21 cellular contexts compared by ENCODE assay signal in genomic region chr1:30905898-30906620, GRCh38. TPM values are rescaled to one million over a fixed set of nuclear protein-coding genes. Genes with fewer than 3 reads are reported as not detected.
DNase-seq lines count a peak whose midpoint lies in the region; ATAC-seq, FAIRE-seq and TF ChIP-seq lines count a peak whose summit lies in the region.
"Had no signal": no experiment of that assay in that cellular context is flagged by ENCODE, and none has a peak within 500 bp of the region (broad histone marks: within the 10 kb centered on the region; RNA-seq: fewer than 3 reads in every experiment).

No MANE protein-coding gene starts in this region.

- H3K27ac Mint-ChIP-seq in natural killer cell: no peak overlapping the region
- H3K27ac Mint-ChIP-seq in activated T-cell treated with anti-CD3 and anti-CD28 coated beads, Interleukin-2, amount 50 U/mL, for 24 hours: no peak overlapping the region
- H3K27ac Mint-ChIP-seq: T-helper 2 cell treated with Interferon-gamma antibody and Interleukin-4, amounts not matched to agents 5 μg/mL and 100 μg/mL, for 36 hours had no signal

- H3K18ac ChIP-seq in H1 (ENCODE audit: extremely low read depth, low read length): no peak overlapping the region; the same call in 1 of the 2 replicates

- H4K5ac ChIP-seq in H1 (ENCODE audit: insufficient read length, low read depth, low read length): no peak overlapping the region

- POLR2A ChIA-PET in H1 (lab: Charles Lee; ENCODE audit: partially characterized antibody): interaction anchor here (1.3 to 4.4 kb wide), 4 partner anchors 14 to 103 kb away, joined by 3 to 30 read pairs (median 4); no protein-coding TSS in a partner anchor

- no peaks in the 10 kb centered on the region for H3K9me3 Mint-ChIP-seq in natural killer cell
- no peaks in the 10 kb centered on the region for H3K9me3 Mint-ChIP-seq in activated T-cell treated with anti-CD3 and anti-CD28 coated beads, Interleukin-2, amount 50 U/mL, for 24 hours
- H3K9me3 Mint-ChIP-seq: T-helper 2 cell treated with Interferon-gamma antibody and Interleukin-4, amounts not matched to agents 5 μg/mL and 100 μg/mL, for 36 hours had no signal

- intact Hi-C loops in left ventricle myocardium inferior (cut with micrococcal nuclease): no loop called here
- intact Hi-C loops in left ventricle myocardium superior (cut with micrococcal nuclease): no loop called here
- intact Hi-C loops in natural killer cell (cut with micrococcal nuclease): no loop called here
- intact Hi-C loops in aorta (cut with DNase I): loop anchor here in 1 of 2 donors (5.0 kb wide), 1 partner anchor 84 kb away; no protein-coding TSS in a partner anchor

- TF ChIP-seq EP300 in H1 (IDR thresholded peaks at IDR 0.05; ENCODE audit: borderline replicate concordance in 1 of 2, low read depth in 2 of 2, low read length in 2 of 2): no peak

- no peak overlapping the region for H3K14ac ChIP-seq in H1 (ENCODE audit: insufficient read length)

- no peak for TF ChIP-seq RAD21 in H1 (IDR thresholded peaks at IDR 0.05 in 1 of 2, conservative IDR thresholded peaks at IDR 0.05 in 1 of 2; ENCODE audit: low read depth in 2 of 2, low read length in 2 of 2)

- TF ChIP-seq CTCF in left ventricle myocardium inferior (IDR thresholded peaks at IDR 0.05; ENCODE audit: borderline replicate concordance) (no peak), H1 (IDR thresholded peaks at IDR 0.05; ENCODE audit: control extremely low read depth in 1 of 3, insufficient read depth in 1 of 3, low read depth in 1 of 3, low read length in 3 of 3) (no peak), natural killer cell (IDR thresholded peaks at IDR 0.05) (no peak)

- no peak for TF ChIP-seq POLR2A in H1 (IDR thresholded peaks at IDR 0.05; ENCODE audit: control extremely low read depth in 1 of 2, low read depth in 2 of 2, low read length in 2 of 2)

- DNase-seq in left ventricle myocardium inferior: peak; percentile 13
- DNase-seq in left ventricle myocardium superior: no peak
- no peak for DNase-seq in H1 (ENCODE audit: low read depth in 1 of 2, low spot score in 2 of 2)
- DNase-seq in natural killer cell: no peak
- peak; percentile 40 to 56 for DNase-seq in aorta
- no peak for DNase-seq in activated T-cell treated with anti-CD3 and anti-CD28 coated beads, Interleukin-2, amount 50 U/mL, for 24 hours
- DNase-seq in NCI-H524 (lab: John Stamatoyannopoulos, UW): no peak
- DNase-seq in HPDE6-E6E7 (ENCODE audit: extremely low spot score): no peak
- DNase-seq: activated CD4-positive, alpha-beta T cell treated with anti-CD3 and anti-CD28 coated beads for 4 hours; activated CD8-positive, alpha-beta memory T cell treated with anti-CD3 and anti-CD28 coated beads, Interleukin-2, amount 50 U/mL, for 48 hours; activated naive CD4-positive, alpha-beta T cell treated with Interleukin-2 at 50 U/mL for 16 hours; Calu3; effector memory CD4-positive, alpha-beta T cell; GF-D8; KG1; NCI-H1105; NK-92 treated with Interleukin-12 subunit alpha and Interleukin-12 subunit beta, amount 100 ng/mL, for 24 hours; SHP77 treated with DMSO at 0.1 percent for 48 hours; stimulated activated CD4-positive, alpha-beta T cell treated with anti-CD3 and anti-CD28 coated beads, Interleukin-4, amount 100 ng/mL, for 24 hours; upper lobe of left lung had no signal

- H3K27me3 Mint-ChIP-seq in natural killer cell (ENCODE audit: low read depth in 2 of 2): peaks cover 49 to 50% of the 10 kb centered on the region in 2 donors
- H3K27me3 Mint-ChIP-seq in activated T-cell treated with anti-CD3 and anti-CD28 coated beads, Interleukin-2, amount 50 U/mL, for 24 hours: peaks cover 58% of the 10 kb centered on the region

- H2BK12ac ChIP-seq in H1 (ENCODE audit: low read depth, low read length): peak overlapping the region; percentile 39; the same call in 1 of the 2 replicates

- no peak overlapping the region for H3K4me2 ChIP-seq in H1 (ENCODE audit: insufficient read depth in 1 of 2, low read depth in 2 of 2, low read length in 2 of 2)

- WGBS in H1 (ENCODE audit: extremely low coverage in 1 of 2, insufficient coverage in 1 of 2, insufficient read length in 1 of 2, insufficient replicate concordance in 2 of 2, low coverage in 1 of 2, low lambda C conversion rate in 2 of 2, missing lambda C conversion rate in 1 of 2), 2 experiments: 75% methylated on average over 8 of the region's 9 CpGs; no CpG with 5 or more reads in 1 of the 2 experiments
- whole genome bisulfite sequencing in aorta, 2 donors: 50 to 57% methylated on average over 9 of the region's 9 CpGs

- H4K91ac ChIP-seq in H1 (replicated peaks; ENCODE audit: insufficient read length, low read length): no peak overlapping the region

- H3K4me3 ChIP-seq in left ventricle myocardium inferior (no peak overlapping the region), H1 (ENCODE audit: extremely low read depth in 1 of 4, insufficient read depth in 2 of 4, low read depth in 3 of 4, low read length in 4 of 4) (no peak overlapping the region), aorta (ENCODE audit: low read length in 2 of 2) (no peak overlapping the region)
- H3K4me3 ChIP-seq: upper lobe of left lung had no signal

- H2AFZ ChIP-seq in H1 (ENCODE audit: low read length): no peak overlapping the region

- no peak overlapping the region for H3K4ac ChIP-seq in H1 (replicated peaks; ENCODE audit: insufficient read length, low read depth, low read length)

- no peak overlapping the region for H3K27ac ChIP-seq in left ventricle myocardium inferior (replicated peaks)
- H3K27ac ChIP-seq in H1 (ENCODE audit: low read depth, low read length): no peak overlapping the region
- no peak overlapping the region for H3K27ac ChIP-seq in aorta (ENCODE audit: low read depth in 1 of 2, low read length in 2 of 2)

- peaks cover 11 to 17% of the 10 kb centered on the region in 2 donors for H3K4me1 Mint-ChIP-seq in natural killer cell
- peaks cover 14% of the 10 kb centered on the region for H3K4me1 Mint-ChIP-seq in activated T-cell treated with anti-CD3 and anti-CD28 coated beads, Interleukin-2, amount 50 U/mL, for 24 hours (ENCODE audit: low read depth)

- CTCF ChIA-PET in H1 (lab: Charles Lee; ENCODE audit: partially characterized antibody): interaction anchor here (0.6 to 13.1 kb wide), 15 partner anchors 10 to 187 kb away, joined by 3 to 164 read pairs (median 4); no protein-coding TSS in a partner anchor

- no peak overlapping the region for H4K8ac ChIP-seq in H1 (ENCODE audit: extremely low read depth, insufficient read depth, low read length)

- H3K9ac ChIP-seq in H1 (replicated peaks in 1 of 4; ENCODE audit: extremely low read depth in 1 of 4, low read depth in 3 of 4, low read length in 3 of 4): no peak overlapping the region

- H3K23me2 ChIP-seq in H1 (ENCODE audit: low read depth, low read length): peaks cover 7% of the 10 kb centered on the region; the same call in 1 of the 2 replicates

- peaks cover 58% of the 10 kb centered on the region for H3K4me1 ChIP-seq in left ventricle myocardium inferior
- peaks cover 7 to 41% (median 25%) of the 10 kb centered on the region in 4 experiments for H3K4me1 ChIP-seq in H1 (replicated peaks in 1 of 4; ENCODE audit: control insufficient read depth in 3 of 4, insufficient read depth in 4 of 4, low read length in 3 of 4)
- H3K4me1 ChIP-seq in aorta (ENCODE audit: control insufficient read depth in 1 of 2, insufficient read depth in 2 of 2, low read length in 2 of 2): peaks cover 0 to 3% of the 10 kb centered on the region in 2 donors

- H3K56ac ChIP-seq in H1 (replicated peaks; ENCODE audit: insufficient read length, low read depth, low read length): no peak overlapping the region

- H3K23ac ChIP-seq in H1 (ENCODE audit: insufficient read length): no peak overlapping the region

- H2BK120ac ChIP-seq in H1 (replicated peaks; ENCODE audit: low read depth, low read length): no peak overlapping the region

- 0 out of 2 replicates have a peak overlapping the region, but pooled peaks have one; percentile 83 for H2AK5ac ChIP-seq in H1 (ENCODE audit: low read depth, low read length)

- peaks cover 7% of the 10 kb centered on the region for H3K79me1 ChIP-seq in H1 (ENCODE audit: low read depth, low read length)

- H3K79me2 ChIP-seq in H1 (ENCODE audit: control insufficient read depth in 1 of 2, insufficient read depth in 2 of 2, low read length in 2 of 2): peaks cover 0 to 5% of the 10 kb centered on the region in 2 experiments; a peak in 1 of 4 replicates

- H3K36me3 Mint-ChIP-seq in natural killer cell: no peaks in the 10 kb centered on the region
- no peaks in the 10 kb centered on the region for H3K36me3 Mint-ChIP-seq in activated T-cell treated with anti-CD3 and anti-CD28 coated beads, Interleukin-2, amount 50 U/mL, for 24 hours (ENCODE audit: low read depth)

- no peak overlapping the region for H2BK20ac ChIP-seq in H1 (ENCODE audit: low read length)

- no peak for FAIRE-seq in H1 (lab: Jason Lieb, UNC)

- no peaks in the 10 kb centered on the region for H3K9me3 ChIP-seq in left ventricle myocardium inferior (replicated peaks)
- no peaks in the 10 kb centered on the region for H3K9me3 ChIP-seq in H1 (ENCODE audit: insufficient read depth in 2 of 2, low read depth in 1 of 2, low read length in 1 of 2)
- no peaks in the 10 kb centered on the region for H3K9me3 ChIP-seq in aorta (ENCODE audit: control insufficient read depth, low read length)
- H3K9me3 ChIP-seq: upper lobe of left lung had no signal

- H2BK5ac ChIP-seq in H1 (ENCODE audit: low read depth, low read length): 0 out of 2 replicates have a peak overlapping the region, but pooled peaks have one; percentile 32

- no peaks in the 10 kb centered on the region for H3K27me3 ChIP-seq in left ventricle myocardium inferior (ENCODE audit: low read depth)
- peaks cover 0 to 20% (median 12%) of the 10 kb centered on the region in 4 experiments; a peak in 4 of 7 replicates for H3K27me3 ChIP-seq in H1 (replicated peaks in 1 of 4; ENCODE audit: control insufficient read depth in 3 of 4, extremely low read depth in 1 of 4, insufficient read depth in 3 of 4, low read length in 3 of 4)
- H3K27me3 ChIP-seq in aorta (ENCODE audit: control insufficient read depth in 1 of 2, insufficient read depth in 2 of 2, low read length in 1 of 2): no peaks in the 10 kb centered on the region

- H4K20me1 ChIP-seq in H1 (replicated peaks in 1 of 2; ENCODE audit: control insufficient read depth in 1 of 2, insufficient read depth in 2 of 2, low read length in 2 of 2): peaks cover 13 to 18% of the 10 kb centered on the region in 2 experiments

- no peak for ATAC-seq in left ventricle myocardium superior
- no peak for ATAC-seq in natural killer cell
- no peak for ATAC-seq in aorta (ENCODE audit: low FRiP score)

- H3K36me3 ChIP-seq in left ventricle myocardium inferior: no peaks in the 10 kb centered on the region
- H3K36me3 ChIP-seq in H1 (ENCODE audit: control insufficient read depth in 2 of 4, insufficient read depth in 4 of 4, low read length in 3 of 4): no peaks in the 10 kb centered on the region
- H3K36me3 ChIP-seq in aorta (ENCODE audit: control insufficient read depth in 1 of 2, insufficient read depth in 2 of 2, low read length in 1 of 2): no peaks in the 10 kb centered on the region
- H3K36me3 ChIP-seq: upper lobe of left lung had no signal

- peak overlapping the region; percentile 37 for H3K4me3 Mint-ChIP-seq in natural killer cell
- no peak overlapping the region for H3K4me3 Mint-ChIP-seq in activated T-cell treated with anti-CD3 and anti-CD28 coated beads, Interleukin-2, amount 50 U/mL, for 24 hours
- H3K4me3 Mint-ChIP-seq: T-helper 2 cell treated with Interferon-gamma antibody and Interleukin-4, amounts not matched to agents 5 μg/mL and 100 μg/mL, for 36 hours had no signal

- no peak overlapping the region for H2BK15ac ChIP-seq in H1 (ENCODE audit: low read length)

RNA-seq across cellular contexts. Expression of gene SDC3, which starts 2.5 kb away (rescaled TPM):
- total RNA-seq in left ventricle myocardium inferior (25.3 TPM), left ventricle myocardium superior (19.6 TPM), natural killer cell (under 1 TPM in 2 of 3 donors, not detected in 1; 0.33 to 0.63 TPM), aorta (10 to 100 TPM; 64.7 to 72.7 TPM)
- 26.8 and 27.0 TPM in 2 replicates for total RNA-seq in H1 (2021; fragmentation: NEBNext Ultra II Directional; extraction: Animal tissue kit (Norgen Biotek cat#: 25700))
- polyA plus RNA-seq in H1 (2011; rRNA removed) (7.0 and 12.7 TPM in 2 replicates), aorta (10 to 100 TPM; 19.1 to 20.8 TPM)
- polyA plus RNA-seq in H1 (2011; cell fraction: cytosol; rRNA removed): 8.1 TPM
- 18.5 TPM for polyA plus RNA-seq in H1 (2011; cell fraction: nucleus; rRNA removed)
- polyA plus RNA-seq in H1 (2012, experiment 1 of 2): 17.6 to 28.5 TPM (median 21.8 TPM) in 4 replicates
- polyA plus RNA-seq in H1 (2012, experiment 2 of 2): 15.0 TPM
- polyA plus RNA-seq in H1 (2013, experiment 1 of 2): 32.4 TPM
- polyA plus RNA-seq in H1 (2013, experiment 2 of 2): 33.1 TPM
- polyA minus RNA-seq in H1 (2011; rRNA and poly(A)+ RNA removed): 8.2 and 9.3 TPM in 2 replicates
- polyA minus RNA-seq in H1 (2011; cell fraction: cytosol; rRNA and poly(A)+ RNA removed): 15.2 TPM
- polyA minus RNA-seq in H1 (2011; cell fraction: nucleus; rRNA and poly(A)+ RNA removed): 12.0 TPM

Comparison
In these comparisons a context has a peak if more than half of its experiments do, and no peak if none do; other contexts are left out.
1. DNase-seq: peak in left ventricle myocardium inferior (single experiment) and aorta (2 of 2); none in left ventricle myocardium superior (single experiment), H1 (0 of 2), natural killer cell (single experiment), activated T-cell treated with anti-CD3 and anti-CD28 coated beads, Interleukin-2, amount 50 U/mL, for 24 hours (single experiment), NCI-H524 (0 of 2) and HPDE6-E6E7 (single experiment).
2. RNA of gene SDC3, which starts 2.5 kb away (total RNA-seq): 64.7 to 72.7 TPM in aorta, 26.8 to 27.0 TPM in H1, 25.3 TPM in left ventricle myocardium inferior (single experiment) and 19.6 TPM in left ventricle myocardium superior (single experiment); 0.33 to 0.63 TPM in natural killer cell; every median in the first group is over 10 times any median in the second.